Comparison of ENCODE assay signal across 8 cellular contexts in the genomic region with DNA sequence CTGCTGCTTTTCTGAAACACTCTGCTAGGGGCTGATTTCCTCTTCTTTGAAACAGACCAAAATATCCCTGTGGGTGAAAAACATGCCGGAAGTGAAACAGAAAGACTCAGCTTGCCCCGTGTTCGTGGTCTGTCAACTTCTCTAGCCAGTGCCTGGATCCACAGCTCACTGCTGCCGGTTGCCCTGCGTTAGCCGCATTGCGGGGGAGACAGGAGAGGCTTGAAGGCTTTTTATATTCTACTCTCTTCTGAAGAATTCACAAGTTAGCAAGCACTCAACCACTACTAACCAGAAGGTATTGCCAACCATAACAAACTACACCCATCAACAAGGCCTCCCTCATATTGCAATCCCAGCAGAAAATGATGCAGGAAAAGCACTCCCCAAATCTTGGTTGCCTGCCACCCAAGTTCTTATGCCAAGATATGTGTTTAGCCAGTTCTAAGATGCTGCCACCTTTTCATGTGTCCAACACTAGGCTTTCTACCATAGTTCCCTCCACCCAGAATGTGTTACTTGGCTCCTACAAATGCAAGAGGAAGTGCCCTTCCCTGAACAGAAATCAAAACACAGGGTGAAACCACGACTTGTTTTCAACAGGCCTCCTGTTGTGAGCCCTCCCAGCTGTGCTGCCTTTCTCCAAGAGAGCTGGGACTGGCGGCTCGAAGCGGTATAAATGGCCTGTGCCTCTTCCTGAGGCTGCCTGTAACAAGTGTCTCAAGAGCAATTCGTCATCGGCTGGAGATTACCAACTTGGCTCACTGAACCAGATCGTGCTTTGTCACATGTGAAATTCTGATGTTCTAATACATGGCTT.
DNase-seq lines count a peak whose midpoint lies in the region; ATAC-seq and TF ChIP-seq lines count a peak whose summit lies in the region.

No MANE protein-coding gene starts in this region.

- H3K79me2 ChIP-seq in ACC112 (ENCODE audit: control insufficient read depth, insufficient read depth, low read length, unreplicated experiment): no peaks in the 10 kb centered on the region

- intact Hi-C loops in activated naive CD4-positive, alpha-beta T cell treated with anti-CD3 and anti-CD28 coated beads for 36 hours (cut with micrococcal nuclease): loop anchor here (1.0 to 5.0 kb wide), 6 partner anchors 25 to 334 kb away; a partner anchor contains a TSS
- intact Hi-C loops in head of caudate nucleus (cut with DNase I): no loop called here

- H3K27ac Mint-ChIP-seq in activated naive CD4-positive, alpha-beta T cell treated with anti-CD3 and anti-CD28 coated beads for 36 hours: peak overlapping the region; percentile 71

- no peaks in the 10 kb centered on the region for H3K36me3 Mint-ChIP-seq in activated naive CD4-positive, alpha-beta T cell treated with anti-CD3 and anti-CD28 coated beads for 36 hours (ENCODE audit: low read depth)

- H3K4me1 ChIP-seq in ACC112 (ENCODE audit: control insufficient read depth, insufficient read depth, low read length, unreplicated experiment): peaks cover 52% of the 10 kb centered on the region
- H3K4me1 ChIP-seq in Peyer's patch: peaks cover 0 to 22% (median 11%) of the 10 kb centered on the region in 4 donors

- TF ChIP-seq POLR2A in Peyer's patch (IDR thresholded peaks at IDR 0.05): peak in 1 of 2 donors; percentile 7

- peak overlapping the region; percentile 87 for H2AFZ ChIP-seq in ACC112 (ENCODE audit: low read length, unreplicated experiment)

- peak overlapping the region; percentile 53 for H3K4me3 Mint-ChIP-seq in activated naive CD4-positive, alpha-beta T cell treated with anti-CD3 and anti-CD28 coated beads for 36 hours

- H3K27me3 ChIP-seq in ACC112 (ENCODE audit: insufficient read depth, low read length) (no peaks in the 10 kb centered on the region), Peyer's patch (no peaks in the 10 kb centered on the region)

- CTCF ChIA-PET in activated naive CD4-positive, alpha-beta T cell treated with anti-CD3 and anti-CD28 coated beads for 36 hours (lab: Charles Lee): interaction anchor here (0.6 to 1.6 kb wide), 3 partner anchors 56 to 249 kb away, joined by 3 to 6 read pairs (median 5); no protein-coding TSS in a partner anchor

- ATAC-seq in GM19025 (IDR thresholded peaks at IDR 0.05; ENCODE audit: low read depth, unreplicated experiment): peak; percentile 74
- ATAC-seq in HG03175 (IDR thresholded peaks at IDR 0.05; ENCODE audit: unreplicated experiment): peak; percentile 95

- no peaks in the 10 kb centered on the region for H3K27me3 Mint-ChIP-seq in activated naive CD4-positive, alpha-beta T cell treated with anti-CD3 and anti-CD28 coated beads for 36 hours (ENCODE audit: low read depth)

- TF ChIP-seq CTCF in Peyer's patch (IDR thresholded peaks at IDR 0.05): peak in 3 of 6 experiments; percentile 5 to 21 (median 12)

- peak in 2 of 3 donors; percentile 83 to 89 for DNase-seq in Peyer's patch
- peak; percentile 70 for DNase-seq in activated naive CD4-positive, alpha-beta T cell treated with anti-CD3 and anti-CD28 coated beads for 36 hours
- peak in 39 of 42 donors; percentile 21 to 77 (median 48) for DNase-seq in head of caudate nucleus
- peak; percentile 85 for DNase-seq in renal cortical epithelial cell (ENCODE audit: low read depth)
- peak; percentile 76 for DNase-seq in ureter (ENCODE audit: low spot score)

- no peaks in the 10 kb centered on the region for H3K9me3 Mint-ChIP-seq in activated naive CD4-positive, alpha-beta T cell treated with anti-CD3 and anti-CD28 coated beads for 36 hours

- H3K9me3 ChIP-seq in Peyer's patch: no peaks in the 10 kb centered on the region

- H3K4me3 ChIP-seq in ACC112 (ENCODE audit: low read depth, low read length) (peak overlapping the region; percentile 54; the same call in 1 of the 2 replicates), Peyer's patch (peak overlapping the region in 1 of 4 donors; percentile 14)

- peaks cover 51% of the 10 kb centered on the region for H3K4me1 Mint-ChIP-seq in activated naive CD4-positive, alpha-beta T cell treated with anti-CD3 and anti-CD28 coated beads for 36 hours (ENCODE audit: low read depth)

- H3K36me3 ChIP-seq in ACC112 (ENCODE audit: insufficient read depth, low read length) (no peaks in the 10 kb centered on the region), Peyer's patch (no peaks in the 10 kb centered on the region)

- H3K27ac ChIP-seq in ACC112 (ENCODE audit: low read depth, low read length) (peak overlapping the region; percentile 46), Peyer's patch (peak overlapping the region; percentile 70 to 76 (median 76))
